17 cellular contexts compared by ENCODE assay signal in genomic region chr6:55448446-55448845, GRCh38.
"Had no signal": no experiment of that assay in that cellular context is flagged by ENCODE, and none has a peak within 500 bp of the region (broad histone marks: within the 10 kb centered on the region; RNA-seq: fewer than 3 reads in every experiment).

No MANE protein-coding gene starts in this region.

- H3K36me3 ChIP-seq: colonic mucosa, gastroesophageal sphincter, pancreas, stomach, thyroid gland had no signal

- FAIRE-seq: endothelial cell of umbilical vein, urothelium cell line had no signal

- H3K36me3 Mint-ChIP-seq: activated naive CD8-positive, alpha-beta T cell had no signal

- H3K4me3 Mint-ChIP-seq: activated naive CD8-positive, alpha-beta T cell; activated T-cell treated with anti-CD3 and anti-CD28 coated beads, Interleukin-2, amount 50 U/mL, for 4 hours had no signal

- H3K9me3 ChIP-seq: colonic mucosa, gastroesophageal sphincter, pancreas, stomach, thyroid gland had no signal

- H3K4me3 ChIP-seq: colonic mucosa, gastroesophageal sphincter, pancreas, stomach, thyroid gland had no signal

- H3K27ac Mint-ChIP-seq: activated naive CD8-positive, alpha-beta T cell had no signal

- H3K4me1 ChIP-seq: colonic mucosa, stomach, thyroid gland had no signal

- ATAC-seq: activated T-cell treated with anti-CD3 and anti-CD28 coated beads, Interleukin-2, amount 50 U/mL, for 4 hours; gastroesophageal sphincter; left ventricle myocardium superior had no signal

- DNase-seq: activated CD4-positive, alpha-beta T cell treated with anti-CD3 and anti-CD28 coated beads for 1 hour; activated CD4-positive, alpha-beta T cell treated with anti-CD3 and anti-CD28 coated beads, Interleukin-2, amount 50 U/mL, for 48 hours; activated gamma-delta T cell; activated T-cell treated with anti-CD3 and anti-CD28 coated beads, Interleukin-2, amount 50 U/mL, for 4 hours; aorta; colonic mucosa; kidney; left ventricle myocardium superior; pancreas; stimulated activated CD4-positive, alpha-beta T cell treated with anti-CD3 and anti-CD28 coated beads, Interleukin-15, amount 100 ng/mL, for 24 hours; stimulated activated CD4-positive, alpha-beta T cell treated with anti-CD3 and anti-CD28 coated beads, Interleukin-4, amount 100 ng/mL, for 4 hours; stomach; thyroid gland had no signal

- H3K27me3 Mint-ChIP-seq: activated naive CD8-positive, alpha-beta T cell had no signal

- H3K27ac ChIP-seq: colonic mucosa, gastroesophageal sphincter, pancreas, stomach, thyroid gland had no signal

- H3K27me3 ChIP-seq: colonic mucosa, gastroesophageal sphincter, pancreas, stomach, thyroid gland had no signal
